ENCODE assay signal across 1 cellular context in the genomic region with DNA sequence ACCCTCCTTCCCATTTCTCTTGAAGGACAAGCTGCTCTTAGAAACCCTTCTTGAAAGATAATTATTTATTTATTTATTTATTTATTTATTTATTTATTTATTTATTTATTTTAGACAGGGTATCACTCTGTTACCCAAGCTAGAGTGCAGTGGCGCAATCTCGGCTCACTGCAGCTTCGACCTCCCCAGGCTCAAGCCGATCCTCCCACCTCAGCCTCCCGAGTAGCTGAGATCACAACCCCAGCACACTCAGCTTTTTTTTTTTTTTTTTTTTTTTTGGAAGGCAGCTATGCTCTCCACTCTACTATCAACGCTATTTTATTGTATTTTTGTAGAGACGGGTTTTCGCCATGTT.
TF ChIP-seq lines count a peak whose summit lies in the region.

No MANE protein-coding gene starts in this region.

TF ChIP-seq in GM23338, 12 proteins besides CTCF, POLR2A, EP300 and RAD21 (continued from another document):
- TF ChIP-seq, protein P1, sequence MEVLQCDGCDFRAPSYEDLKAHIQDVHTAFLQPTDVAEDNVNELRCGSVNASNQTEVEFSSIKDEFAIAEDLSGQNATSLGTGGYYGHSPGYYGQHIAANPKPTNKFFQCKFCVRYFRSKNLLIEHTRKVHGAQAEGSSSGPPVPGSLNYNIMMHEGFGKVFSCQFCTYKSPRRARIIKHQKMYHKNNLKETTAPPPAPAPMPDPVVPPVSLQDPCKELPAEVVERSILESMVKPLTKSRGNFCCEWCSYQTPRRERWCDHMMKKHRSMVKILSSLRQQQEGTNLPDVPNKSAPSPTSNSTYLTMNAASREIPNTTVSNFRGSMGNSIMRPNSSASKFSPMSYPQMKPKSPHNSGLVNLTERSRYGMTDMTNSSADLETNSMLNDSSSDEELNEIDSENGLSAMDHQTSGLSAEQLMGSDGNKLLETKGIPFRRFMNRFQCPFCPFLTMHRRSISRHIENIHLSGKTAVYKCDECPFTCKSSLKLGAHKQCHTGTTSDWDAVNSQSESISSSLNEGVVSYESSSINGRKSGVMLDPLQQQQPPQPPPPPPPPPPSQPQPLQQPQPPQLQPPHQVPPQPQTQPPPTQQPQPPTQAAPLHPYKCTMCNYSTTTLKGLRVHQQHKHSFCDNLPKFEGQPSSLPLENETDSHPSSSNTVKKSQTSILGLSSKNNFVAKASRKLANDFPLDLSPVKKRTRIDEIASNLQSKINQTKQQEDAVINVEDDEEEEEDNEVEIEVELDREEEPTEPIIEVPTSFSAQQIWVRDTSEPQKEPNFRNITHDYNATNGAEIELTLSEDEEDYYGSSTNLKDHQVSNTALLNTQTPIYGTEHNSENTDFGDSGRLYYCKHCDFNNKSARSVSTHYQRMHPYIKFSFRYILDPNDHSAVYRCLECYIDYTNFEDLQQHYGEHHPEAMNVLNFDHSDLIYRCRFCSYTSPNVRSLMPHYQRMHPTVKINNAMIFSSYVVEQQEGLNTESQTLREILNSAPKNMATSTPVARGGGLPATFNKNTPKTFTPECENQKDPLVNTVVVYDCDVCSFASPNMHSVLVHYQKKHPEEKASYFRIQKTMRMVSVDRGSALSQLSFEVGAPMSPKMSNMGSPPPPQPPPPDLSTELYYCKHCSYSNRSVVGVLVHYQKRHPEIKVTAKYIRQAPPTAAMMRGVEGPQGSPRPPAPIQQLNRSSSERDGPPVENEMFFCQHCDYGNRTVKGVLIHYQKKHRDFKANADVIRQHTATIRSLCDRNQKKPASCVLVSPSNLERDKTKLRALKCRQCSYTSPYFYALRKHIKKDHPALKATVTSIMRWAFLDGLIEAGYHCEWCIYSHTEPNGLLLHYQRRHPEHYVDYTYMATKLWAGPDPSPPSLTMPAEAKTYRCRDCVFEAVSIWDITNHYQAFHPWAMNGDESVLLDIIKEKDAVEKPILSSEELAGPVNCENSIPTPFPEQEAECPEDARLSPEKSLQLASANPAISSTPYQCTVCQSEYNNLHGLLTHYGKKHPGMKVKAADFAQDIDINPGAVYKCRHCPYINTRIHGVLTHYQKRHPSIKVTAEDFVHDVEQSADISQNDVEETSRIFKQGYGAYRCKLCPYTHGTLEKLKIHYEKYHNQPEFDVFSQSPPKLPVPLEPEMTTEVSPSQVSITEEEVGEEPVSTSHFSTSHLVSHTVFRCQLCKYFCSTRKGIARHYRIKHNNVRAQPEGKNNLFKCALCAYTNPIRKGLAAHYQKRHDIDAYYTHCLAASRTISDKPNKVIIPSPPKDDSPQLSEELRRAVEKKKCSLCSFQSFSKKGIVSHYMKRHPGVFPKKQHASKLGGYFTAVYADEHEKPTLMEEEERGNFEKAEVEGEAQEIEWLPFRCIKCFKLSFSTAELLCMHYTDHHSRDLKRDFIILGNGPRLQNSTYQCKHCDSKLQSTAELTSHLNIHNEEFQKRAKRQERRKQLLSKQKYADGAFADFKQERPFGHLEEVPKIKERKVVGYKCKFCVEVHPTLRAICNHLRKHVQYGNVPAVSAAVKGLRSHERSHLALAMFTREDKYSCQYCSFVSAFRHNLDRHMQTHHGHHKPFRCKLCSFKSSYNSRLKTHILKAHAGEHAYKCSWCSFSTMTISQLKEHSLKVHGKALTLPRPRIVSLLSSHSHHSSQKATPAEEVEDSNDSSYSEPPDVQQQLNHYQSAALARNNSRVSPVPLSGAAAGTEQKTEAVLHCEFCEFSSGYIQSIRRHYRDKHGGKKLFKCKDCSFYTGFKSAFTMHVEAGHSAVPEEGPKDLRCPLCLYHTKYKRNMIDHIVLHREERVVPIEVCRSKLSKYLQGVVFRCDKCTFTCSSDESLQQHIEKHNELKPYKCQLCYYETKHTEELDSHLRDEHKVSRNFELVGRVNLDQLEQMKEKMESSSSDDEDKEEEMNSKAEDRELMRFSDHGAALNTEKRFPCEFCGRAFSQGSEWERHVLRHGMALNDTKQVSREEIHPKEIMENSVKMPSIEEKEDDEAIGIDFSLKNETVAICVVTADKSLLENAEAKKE (CRISPR knock-in tag; IDR thresholded peaks at IDR 0.05) = no peak
- TF ChIP-seq STAT1 (IDR thresholded peaks at IDR 0.05; ENCODE audit: unreplicated experiment) (no peak), JUNB (IDR thresholded peaks at IDR 0.05; ENCODE audit: unreplicated experiment) (no peak), EZH2 (IDR thresholded peaks at IDR 0.05; ENCODE audit: low read depth, unreplicated experiment) (no peak), NANOG (IDR thresholded peaks at IDR 0.05; ENCODE audit: borderline replicate concordance) (no peak), POLR2AphosphoS5 (IDR thresholded peaks at IDR 0.05; ENCODE audit: low read depth) (no peak), ZNF331 (CRISPR knock-in tag; IDR thresholded peaks at IDR 0.05; ENCODE audit: low read depth) (no peak), CREB1 (CRISPR knock-in tag; IDR thresholded peaks at IDR 0.05; ENCODE audit: low read depth) (no peak)
- TF ChIP-seq, protein P2, sequence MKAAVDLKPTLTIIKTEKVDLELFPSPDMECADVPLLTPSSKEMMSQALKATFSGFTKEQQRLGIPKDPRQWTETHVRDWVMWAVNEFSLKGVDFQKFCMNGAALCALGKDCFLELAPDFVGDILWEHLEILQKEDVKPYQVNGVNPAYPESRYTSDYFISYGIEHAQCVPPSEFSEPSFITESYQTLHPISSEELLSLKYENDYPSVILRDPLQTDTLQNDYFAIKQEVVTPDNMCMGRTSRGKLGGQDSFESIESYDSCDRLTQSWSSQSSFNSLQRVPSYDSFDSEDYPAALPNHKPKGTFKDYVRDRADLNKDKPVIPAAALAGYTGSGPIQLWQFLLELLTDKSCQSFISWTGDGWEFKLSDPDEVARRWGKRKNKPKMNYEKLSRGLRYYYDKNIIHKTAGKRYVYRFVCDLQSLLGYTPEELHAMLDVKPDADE (IDR thresholded peaks at IDR 0.05) = no peak
